ENCODE assay signal across 13 cellular contexts in the genomic region with DNA sequence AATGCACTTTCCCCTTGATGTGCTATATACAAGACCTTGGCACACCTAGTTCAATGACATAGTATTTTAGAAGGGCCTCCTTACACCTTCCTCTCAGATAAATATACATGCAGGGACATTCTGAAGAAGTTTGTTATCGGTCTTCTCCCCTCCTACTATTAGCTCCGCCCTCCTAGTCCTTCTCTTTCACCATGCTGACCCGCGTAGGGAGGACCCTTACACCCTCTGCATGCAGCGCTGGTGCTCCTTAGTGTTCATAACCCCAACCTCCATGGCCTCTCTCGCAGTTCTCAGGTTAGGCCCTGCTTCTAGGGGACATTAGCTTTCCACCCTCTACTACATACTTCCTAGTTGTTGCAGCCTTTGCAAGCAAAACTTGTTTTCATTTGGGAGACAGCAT.
DNase-seq lines count a peak whose midpoint lies in the region; ATAC-seq and TF ChIP-seq lines count a peak whose summit lies in the region.
"Had no signal": no experiment of that assay in that cellular context is flagged by ENCODE, and none has a peak within 500 bp of the region (broad histone marks: within the 10 kb centered on the region; RNA-seq: fewer than 3 reads in every experiment).

No MANE protein-coding gene starts in this region.

- H3K36me3 Mint-ChIP-seq in CD8-positive, alpha-beta T cell, result peaks cover 5% of the 10 kb centered on the region
- H3K36me3 Mint-ChIP-seq in chondrocyte (ENCODE audit: low read depth) (no peaks in the 10 kb centered on the region), neural progenitor cell (peaks cover 4% of the 10 kb centered on the region)

- peak overlapping the region; percentile 52; the same call in 1 of the 2 replicates for H2AK5ac ChIP-seq in IMR-90 (ENCODE audit: low read depth, low read length)

- no peaks in the 10 kb centered on the region for H3K9me3 Mint-ChIP-seq in CD8-positive, alpha-beta T cell
- H3K9me3 Mint-ChIP-seq in chondrocyte (ENCODE audit: low read depth) (no peaks in the 10 kb centered on the region), neural progenitor cell (peaks cover 7% of the 10 kb centered on the region)

- TF ChIP-seq RAD21 in IMR-90 (IDR thresholded peaks at IDR 0.05; ENCODE audit: low read length), result no peak

- no peak for TF ChIP-seq CTCF in CD8-positive, alpha-beta T cell (IDR thresholded peaks at IDR 0.05)
- TF ChIP-seq CTCF in IMR-90 (conservative IDR thresholded peaks at IDR 0.05; ENCODE audit: low read depth, low read length) (no peak), chondrocyte (IDR thresholded peaks at IDR 0.05) (no peak), neural progenitor cell (IDR thresholded peaks at IDR 0.05) (no peak)

- no peak overlapping the region for H2AK9ac ChIP-seq in IMR-90 (replicated peaks; ENCODE audit: low read depth, low read length, poor library complexity)

- no peak overlapping the region for H3K4me3 Mint-ChIP-seq in CD8-positive, alpha-beta T cell
- H3K4me3 Mint-ChIP-seq in chondrocyte (ENCODE audit: unreplicated experiment), result no peak overlapping the region
- H3K4me3 Mint-ChIP-seq in neural progenitor cell, result no peak overlapping the region

- no peak overlapping the region for H2BK20ac ChIP-seq in IMR-90 (ENCODE audit: low read depth, low read length)

- intact Hi-C loops in CD8-positive, alpha-beta T cell (cut with DNase I, micrococcal nuclease), result loop anchor here in 1 of 2 experiments (10.0 kb wide), 1 partner anchor 704 kb away; a partner anchor contains a TSS
- intact Hi-C loops in IMR-90 (cut with micrococcal nuclease), result no loop called here
- intact Hi-C loops in posterior vena cava (cut with DNase I), result no loop called here

- H2AFZ ChIP-seq in IMR-90 (replicated peaks; ENCODE audit: low read length, poor library complexity) (no peak overlapping the region), neural progenitor cell (replicated peaks) (no peak overlapping the region)

- H3F3A ChIP-seq in neural progenitor cell (ENCODE audit: low read depth), result no peaks in the 10 kb centered on the region

- WGBS in IMR-90 (ENCODE audit: extremely low coverage in 2 of 2, insufficient read length in 1 of 2), 2 experiments, result 40% methylated on average over 1 of the region's 6 CpGs; no CpG with 5 or more reads in 1 of the 2 experiments

- peaks cover 54% of the 10 kb centered on the region for H3K4me1 Mint-ChIP-seq in CD8-positive, alpha-beta T cell (ENCODE audit: low read depth)
- H3K4me1 Mint-ChIP-seq in chondrocyte (ENCODE audit: low read depth) (peaks cover 92% of the 10 kb centered on the region), neural progenitor cell (peaks cover 37% of the 10 kb centered on the region)

- no peak overlapping the region for H3K9ac ChIP-seq in IMR-90 (ENCODE audit: low read depth, low read length)
- H3K9ac ChIP-seq in neural progenitor cell, result no peak overlapping the region

- H2BK120ac ChIP-seq in IMR-90 (ENCODE audit: low read depth, low read length), result 0 out of 2 replicates have a peak overlapping the region, but pooled peaks have one; percentile 21

- no peak overlapping the region for H3K4me3 ChIP-seq in CD8-positive, alpha-beta T cell (ENCODE audit: low read depth, low read length)
- no peak overlapping the region for H3K4me3 ChIP-seq in IMR-90 (ENCODE audit: insufficient read depth, low read depth, low read length)
- no peak overlapping the region for H3K4me3 ChIP-seq in neural progenitor cell

- H3K27ac Mint-ChIP-seq in CD8-positive, alpha-beta T cell, result peak overlapping the region; percentile 60
- H3K27ac Mint-ChIP-seq in chondrocyte (ENCODE audit: unreplicated experiment) (peak overlapping the region; percentile 80), neural progenitor cell (no peak overlapping the region)

- ATAC-seq in CD8-positive, alpha-beta T cell, result no peak
- ATAC-seq in IMR-90 (ENCODE audit: low read depth), result no peak
- ATAC-seq in HG02870 (IDR thresholded peaks at IDR 0.05; ENCODE audit: unreplicated experiment), result no peak

- DNase-seq in CD8-positive, alpha-beta T cell, result no peak
- DNase-seq in IMR-90 (no peak), chondrocyte (ENCODE audit: low spot score) (no peak), neural progenitor cell (ENCODE audit: low spot score) (no peak), DMS53 (lab: John Stamatoyannopoulos, UW) (no peak), SKM-1 treated with dmso at 0.1 percent for 144 hours (lab: John Stamatoyannopoulos, UW; ENCODE audit: unreplicated experiment) (no peak), posterior vena cava (ENCODE audit: low spot score) (no peak)
- DNase-seq: activated naive CD4-positive, alpha-beta T cell; effector CD8-positive, alpha-beta T cell; GOT3; Karpas-422 had no signal

- H3K79me1 ChIP-seq in IMR-90 (ENCODE audit: low read depth in 1 of 2, low read length in 2 of 2), result peaks cover 25 to 85% of the 10 kb centered on the region in 2 experiments

- H4K8ac ChIP-seq in IMR-90 (ENCODE audit: low read depth in 2 of 2, low read length in 2 of 2), result peak overlapping the region; percentile 31 to 39; a peak in 3 of 4 replicates

- H4K91ac ChIP-seq in IMR-90 (ENCODE audit: insufficient read depth, low read depth, low read length), result peak overlapping the region; percentile 40; the same call in 1 of the 2 replicates

- H3K23ac ChIP-seq in IMR-90 (ENCODE audit: low read depth, low read length), result no peak overlapping the region

- BruUV-seq in IMR-90 (replicated peaks; lab: Mats Ljungman, UMichigan), result no TSS peak

- peak overlapping the region; percentile 34 for H3K14ac ChIP-seq in IMR-90 (replicated peaks; ENCODE audit: low read depth, low read length)

- H3K56ac ChIP-seq in IMR-90 (ENCODE audit: extremely low read depth, insufficient read depth, low read length), result no peak overlapping the region

- H2BK5ac ChIP-seq in IMR-90 (ENCODE audit: low read depth, low read length, poor library complexity, severe bottlenecking), result no peak overlapping the region

- H4K5ac ChIP-seq in IMR-90 (ENCODE audit: low read depth, low read length), result peak overlapping the region; percentile 32; the same call in 1 of the 2 replicates

- H3K4ac ChIP-seq in IMR-90 (ENCODE audit: low read depth, low read length), result peak overlapping the region; percentile 62

- no peaks in the 10 kb centered on the region for H3K9me3 ChIP-seq in CD8-positive, alpha-beta T cell (ENCODE audit: low read length)
- H3K9me3 ChIP-seq in IMR-90 (ENCODE audit: control insufficient read depth, insufficient read depth, low read length) (no peaks in the 10 kb centered on the region), neural progenitor cell (ENCODE audit: low read depth) (no peaks in the 10 kb centered on the region)

- no peak for TF ChIP-seq POLR2A in IMR-90 (IDR thresholded peaks at IDR 0.05; ENCODE audit: low read depth, low read length)

- H4K20me1 ChIP-seq in IMR-90 (ENCODE audit: insufficient read depth, low read length) (peaks cover 2% of the 10 kb centered on the region; the same call in 1 of the 2 replicates), neural progenitor cell (ENCODE audit: low read depth) (peaks cover 77% of the 10 kb centered on the region)

- peak overlapping the region; percentile 27; the same call in 1 of the 2 replicates for H3K18ac ChIP-seq in IMR-90 (ENCODE audit: low read depth, low read length)

- dilution Hi-C loops in IMR-90 (cut with HindIII; ENCODE audit: low sequenced_read_pairs, unreplicated experiment), result no loop called here

- H2BK15ac ChIP-seq in IMR-90 (ENCODE audit: low read depth, low read length), result 0 out of 3 replicates have a peak overlapping the region, but pooled peaks have one; percentile 41

- H3K27me3 Mint-ChIP-seq in CD8-positive, alpha-beta T cell (ENCODE audit: low read depth), result no peaks in the 10 kb centered on the region
- no peaks in the 10 kb centered on the region for H3K27me3 Mint-ChIP-seq in chondrocyte (ENCODE audit: low read depth)
- peaks cover 2% of the 10 kb centered on the region for H3K27me3 Mint-ChIP-seq in neural progenitor cell (ENCODE audit: insufficient read depth, low read depth)

- no peak overlapping the region for H3K27ac ChIP-seq in CD8-positive, alpha-beta T cell (ENCODE audit: low read depth, low read length)
- H3K27ac ChIP-seq in IMR-90 (ENCODE audit: insufficient read depth, low read length), result no peak overlapping the region
- no peak overlapping the region for H3K27ac ChIP-seq in neural progenitor cell
- H3K27ac ChIP-seq: C4-2B had no signal

- CTCF ChIA-PET in CD8-positive, alpha-beta T cell (lab: Charles Lee), result interaction anchor here (0.9 to 2.0 kb wide), 4 partner anchors 28 to 342 kb away, joined by 3 to 4 read pairs (median 3); no protein-coding TSS in a partner anchor
- CTCF ChIA-PET in IMR-90 (lab: Yijun Ruan, JAX), result interaction anchor here (0.6 to 0.7 kb wide), 2 partner anchors 16 to 20 kb away, joined by 3 to 4 read pairs; no protein-coding TSS in a partner anchor

- no peaks in the 10 kb centered on the region for H3K27me3 ChIP-seq in CD8-positive, alpha-beta T cell (ENCODE audit: insufficient read depth, low read length)
- H3K27me3 ChIP-seq in IMR-90 (ENCODE audit: control insufficient read depth, insufficient read depth, low read length), result no peaks in the 10 kb centered on the region
- no peaks in the 10 kb centered on the region for H3K27me3 ChIP-seq in neural progenitor cell

- POLR2A ChIA-PET in CD8-positive, alpha-beta T cell (lab: Charles Lee), result no interaction called here
- POLR2A ChIA-PET in IMR-90 (lab: Charles Lee; ENCODE audit: unreplicated experiment), result no interaction called here

- no peaks in the 10 kb centered on the region for H3K36me3 ChIP-seq in CD8-positive, alpha-beta T cell (ENCODE audit: insufficient read depth, low read length)
- H3K36me3 ChIP-seq in IMR-90 (ENCODE audit: control insufficient read depth, insufficient read depth, low read length) (no peaks in the 10 kb centered on the region), neural progenitor cell (no peaks in the 10 kb centered on the region)

- peaks cover 100% of the 10 kb centered on the region for H3K79me2 ChIP-seq in neural progenitor cell (ENCODE audit: low read depth)

- peaks cover 10% of the 10 kb centered on the region for H3K9me1 ChIP-seq in IMR-90 (ENCODE audit: insufficient read depth, low read length)

- no peak overlapping the region for H3K4me2 ChIP-seq in IMR-90 (ENCODE audit: low read depth, low read length)
- H3K4me2 ChIP-seq in neural progenitor cell, result peak overlapping the region; percentile 3

- in situ Hi-C loops in IMR-90 (cut with MboI; ENCODE audit: low sequenced_read_pairs), result no loop called here

- peaks cover 37% of the 10 kb centered on the region for H3K4me1 ChIP-seq in CD8-positive, alpha-beta T cell (ENCODE audit: insufficient read depth, low read length)
- H3K4me1 ChIP-seq in IMR-90 (ENCODE audit: control insufficient read depth, insufficient read depth, low read length), result peaks cover 17% of the 10 kb centered on the region
- H3K4me1 ChIP-seq in neural progenitor cell, result peaks cover 28% of the 10 kb centered on the region

TF ChIP-seq in IMR-90, 13 proteins besides CTCF, POLR2A, EP300 and RAD21:
- TF ChIP-seq MAFK (IDR thresholded peaks at IDR 0.05; ENCODE audit: low read depth, low read length), result no peak
- TF ChIP-seq RCOR1 (IDR thresholded peaks at IDR 0.05; ENCODE audit: insufficient replicate concordance, low read length), result no peak
- TF ChIP-seq BHLHE40 (IDR thresholded peaks at IDR 0.05; ENCODE audit: low read depth, low read length), result no peak
- no peak for TF ChIP-seq MAZ (IDR thresholded peaks at IDR 0.05; ENCODE audit: borderline replicate concordance, low read depth, low read length)
- no peak for TF ChIP-seq FOS (IDR thresholded peaks at IDR 0.05; ENCODE audit: low read depth, low read length)
